ENCODE assay signal across 23 cellular contexts in genomic region chr22:41075946-41076345, GRCh38.
"Had no signal": no experiment of that assay in that cellular context is flagged by ENCODE, and none has a peak within 500 bp of the region (broad histone marks: within the 10 kb centered on the region; RNA-seq: fewer than 3 reads in every experiment).

No MANE protein-coding gene starts in this region.

- DNase-seq: Kasumi-1, MV-4-11, NCI-H1092 treated with DMSO at 0.1 percent for 48 hours, NCI-H1436, NCI-H187, NCI-H2029, NCI-H2081 treated with DMSO at 0.1 percent for 48 hours, NCI-H2171, NCI-H226, NCI-H510A, NCI-H524 treated with DMSO at 0.1 percent for 48 hours, NCI-H69, NCI-H774, PC-3, SHP77 treated with DMSO at 0.1 percent for 48 hours, SJCRH30 had no signal

- H3K36me3 ChIP-seq: SJCRH30 had no signal

- H3K9ac ChIP-seq: KMS-11 had no signal

- ATAC-seq: HepG2, K562, Panc1, PC-3, SK-N-SH treated with all-trans-retinoic acid at 6 μM for 48 hours had no signal

- H3K9me3 ChIP-seq: SJCRH30 had no signal

- H3K27me3 ChIP-seq: SJCRH30 had no signal

- H3K4me3 ChIP-seq: K562, SJCRH30 had no signal

- H3K27ac ChIP-seq: KMS-11, RWPE1, SJCRH30 had no signal

- H3K36me3 Mint-ChIP-seq: IgD-negative memory B cell had no signal

- H3K4me2 ChIP-seq: KMS-11 had no signal

- H3K4me3 Mint-ChIP-seq: IgD-negative memory B cell had no signal

- H3K27me3 Mint-ChIP-seq: IgD-negative memory B cell had no signal

- H3K9me3 Mint-ChIP-seq: IgD-negative memory B cell had no signal

- H3K4me1 ChIP-seq: SJCRH30 had no signal
